ENCODE assay signal across 11 cellular contexts in genomic region chr17:2124391-2124790, GRCh38.
DNase-seq lines count a peak whose midpoint lies in the region; ATAC-seq, FAIRE-seq and TF ChIP-seq lines count a peak whose summit lies in the region.
"Had no signal": no experiment of that assay in that cellular context is flagged by ENCODE, and none has a peak within 500 bp of the region (broad histone marks: within the 10 kb centered on the region; RNA-seq: fewer than 3 reads in every experiment).

No MANE protein-coding gene starts in this region.

- CTCF ChIA-PET in HepG2 (lab: Yijun Ruan, JAX; ENCODE audit: low intra/inter-chr PET ratio, low total read pairs), result no interaction called here
- CTCF ChIA-PET in naive thymus-derived CD4-positive, alpha-beta T cell (lab: Charles Lee), result interaction anchor here (0.9 kb wide), 1 partner anchor 121 kb away, joined by 3 read pairs; no protein-coding TSS in a partner anchor

- H3K4me3 ChIP-seq in right lobe of liver (no peak overlapping the region), HepG2 (replicated peaks in 1 of 3; ENCODE audit: insufficient read depth in 1 of 3, low read depth in 2 of 3, low read length in 3 of 3) (no peak overlapping the region)
- H3K4me3 ChIP-seq in naive thymus-derived CD4-positive, alpha-beta T cell (ENCODE audit: low read length), result no peak overlapping the region

- in situ Hi-C loops in HepG2 (cut with HindIII; ENCODE audit: extremely low pct_ligation_motif_present, low pct_unique_long_range_greater_than_20kb), result no loop called here

- H3K4me3 Mint-ChIP-seq in naive thymus-derived CD4-positive, alpha-beta T cell, result peak overlapping the region in 4 of 10 donors; percentile 10 to 78 (median 60)
- no peak overlapping the region for H3K4me3 Mint-ChIP-seq in effector memory CD8-positive, alpha-beta T cell

- TF ChIP-seq EP300 in HepG2 (IDR thresholded peaks at IDR 0.05; ENCODE audit: low read depth in 2 of 2, low read length in 2 of 2), result no peak
- no peak for TF ChIP-seq EP300 in HepG2 (CRISPR knock-in tag; IDR thresholded peaks at IDR 0.05; ENCODE audit: borderline replicate concordance)

- TF ChIP-seq CTCF in right lobe of liver (IDR thresholded peaks at IDR 0.05) (no peak), HepG2 (CRISPR knock-in tag; IDR thresholded peaks at IDR 0.05) (no peak)

- WGBS in right lobe of liver (ENCODE audit: insufficient coverage, low coverage, low lambda C conversion rate, missing lambda C conversion rate), result 61% methylated on average over 5 of the region's 6 CpGs
- WGBS in HepG2 (ENCODE audit: low lambda C conversion rate), result 87% methylated on average over 5 of the region's 6 CpGs

- peaks cover 0 to 27% (median 3%) of the 10 kb centered on the region in 4 donors for H3K4me1 ChIP-seq in right lobe of liver
- peaks cover 16% of the 10 kb centered on the region for H3K4me1 ChIP-seq in HepG2 (ENCODE audit: insufficient read depth, low read length)
- H3K4me1 ChIP-seq in naive thymus-derived CD4-positive, alpha-beta T cell (ENCODE audit: control insufficient read depth in 2 of 2, insufficient read depth in 2 of 2, low read length in 2 of 2), result peaks cover 0 to 16% of the 10 kb centered on the region in 2 donors

- no peak overlapping the region for H3K4me2 ChIP-seq in HepG2 (ENCODE audit: low read depth, low read length)

- H3K36me3 ChIP-seq in right lobe of liver (no peaks in the 10 kb centered on the region), HepG2 (replicated peaks in 1 of 2; ENCODE audit: control insufficient read depth in 1 of 2, insufficient read depth in 2 of 2, low read length in 2 of 2) (peaks cover 2 to 17% of the 10 kb centered on the region in 2 experiments; a peak in 2 of 5 replicates)
- peaks cover 0 to 28% (median 0%) of the 10 kb centered on the region in 3 experiments for H3K36me3 ChIP-seq in naive thymus-derived CD4-positive, alpha-beta T cell (ENCODE audit: control insufficient read depth in 2 of 3, insufficient read depth in 3 of 3, low read length in 3 of 3)

- POLR2A ChIA-PET in HepG2 (lab: Yijun Ruan, JAX), result no interaction called here
- POLR2A ChIA-PET in naive thymus-derived CD4-positive, alpha-beta T cell (lab: Charles Lee), result no interaction called here

- TF ChIP-seq POLR2A in right lobe of liver (IDR thresholded peaks at IDR 0.05) (no peak), HepG2 (IDR thresholded peaks at IDR 0.05; ENCODE audit: insufficient read depth in 1 of 2, low read depth in 2 of 2, low read length in 2 of 2) (no peak)

- no peaks in the 10 kb centered on the region for H3K9me3 Mint-ChIP-seq in naive thymus-derived CD4-positive, alpha-beta T cell
- H3K9me3 Mint-ChIP-seq in effector memory CD8-positive, alpha-beta T cell, result no peaks in the 10 kb centered on the region
- H3K9me3 Mint-ChIP-seq: activated T-cell treated with anti-CD3 and anti-CD28 coated beads, Interleukin-2, amount 50 U/mL, for 72 hours had no signal

- H3K27me3 ChIP-seq in right lobe of liver (no peaks in the 10 kb centered on the region), HepG2 (ENCODE audit: control insufficient read depth in 1 of 2, insufficient read depth in 2 of 2, low read length in 2 of 2) (no peaks in the 10 kb centered on the region)
- no peaks in the 10 kb centered on the region for H3K27me3 ChIP-seq in naive thymus-derived CD4-positive, alpha-beta T cell (ENCODE audit: control insufficient read depth in 2 of 2, insufficient read depth in 2 of 2, low read length in 2 of 2)

- no peak for TF ChIP-seq RAD21 in HepG2 (CRISPR knock-in tag; IDR thresholded peaks at IDR 0.05)

- peak overlapping the region in 2 of 3 donors; percentile 63 to 80 for H3K27ac ChIP-seq in right lobe of liver
- no peak overlapping the region for H3K27ac ChIP-seq in HepG2 (ENCODE audit: extremely low read length, insufficient read depth, low read length)
- peak overlapping the region; percentile 62 for H3K27ac ChIP-seq in cingulate gyrus (ENCODE audit: low read depth, low read length)
- H3K27ac ChIP-seq in naive thymus-derived CD4-positive, alpha-beta T cell (ENCODE audit: low read depth, low read length), result no peak overlapping the region

- no peaks in the 10 kb centered on the region for H3K9me3 ChIP-seq in right lobe of liver
- no peaks in the 10 kb centered on the region for H3K9me3 ChIP-seq in HepG2 (ENCODE audit: low read length)
- no peaks in the 10 kb centered on the region for H3K9me3 ChIP-seq in naive thymus-derived CD4-positive, alpha-beta T cell (ENCODE audit: control insufficient read depth in 2 of 3, low read length in 3 of 3)

- no peaks in the 10 kb centered on the region for H4K20me1 ChIP-seq in HepG2 (ENCODE audit: insufficient read depth, low read length)

- H3K36me3 Mint-ChIP-seq in naive thymus-derived CD4-positive, alpha-beta T cell, result peaks cover 4 to 35% (median 12%) of the 10 kb centered on the region in 5 donors
- H3K36me3 Mint-ChIP-seq in effector memory CD8-positive, alpha-beta T cell (ENCODE audit: insufficient read depth), result peaks cover 6% of the 10 kb centered on the region

- no peak overlapping the region for H3K9ac ChIP-seq in HepG2 (ENCODE audit: insufficient read depth, low read depth, low read length)

- ATAC-seq in right lobe of liver (no peak), HepG2 (no peak), esophagus mucosa (no peak)
- ATAC-seq in naive thymus-derived CD4-positive, alpha-beta T cell, result no peak
- ATAC-seq in effector memory CD8-positive, alpha-beta T cell (replicated peaks), result no peak

- BruUV-seq in HepG2 (replicated peaks; lab: Mats Ljungman, UMichigan), result no TSS peak

- intact Hi-C loops in right lobe of liver (cut with DNase I), result no loop called here
- intact Hi-C loops in HepG2 (cut with micrococcal nuclease; ENCODE audit: unreplicated experiment), result no loop called here
- intact Hi-C loops in naive thymus-derived CD4-positive, alpha-beta T cell (cut with micrococcal nuclease), result no loop called here

- DNase-seq in right lobe of liver (no peak), HepG2 (ENCODE audit: low spot score) (no peak), GM19239 (ENCODE audit: insufficient read length, low spot score) (no peak), NCI-H2081 treated with DMSO at 0.1 percent for 48 hours (lab: John Stamatoyannopoulos, UW) (no peak)
- DNase-seq in naive thymus-derived CD4-positive, alpha-beta T cell, result no peak
- no peak for DNase-seq in effector memory CD8-positive, alpha-beta T cell
- DNase-seq: activated T-cell treated with anti-CD3 and anti-CD28 coated beads, Interleukin-2, amount 50 U/mL, for 72 hours; effector CD8-positive, alpha-beta T cell; NCI-H1417 had no signal

- no peak overlapping the region for H2AFZ ChIP-seq in HepG2 (ENCODE audit: low read length)

- no peak for FAIRE-seq in HepG2 (lab: Jason Lieb, UNC)
- FAIRE-seq in GM19239 (lab: Jason Lieb, UNC), result no peak

- no peaks in the 10 kb centered on the region for H3K27me3 Mint-ChIP-seq in naive thymus-derived CD4-positive, alpha-beta T cell
- no peaks in the 10 kb centered on the region for H3K27me3 Mint-ChIP-seq in effector memory CD8-positive, alpha-beta T cell

- H3K27ac Mint-ChIP-seq in naive thymus-derived CD4-positive, alpha-beta T cell, result peak overlapping the region in 8 of 9 donors; percentile 3 to 88 (median 52)
- H3K27ac Mint-ChIP-seq in effector memory CD8-positive, alpha-beta T cell, result no peak overlapping the region
- H3K27ac Mint-ChIP-seq: activated T-cell treated with anti-CD3 and anti-CD28 coated beads, Interleukin-2, amount 50 U/mL, for 72 hours had no signal

- H3K79me2 ChIP-seq in HepG2 (ENCODE audit: insufficient read depth, low read length), result no peaks in the 10 kb centered on the region

- peaks cover 13 to 28% (median 24%) of the 10 kb centered on the region in 7 donors for H3K4me1 Mint-ChIP-seq in naive thymus-derived CD4-positive, alpha-beta T cell
- peaks cover 10 to 17% of the 10 kb centered on the region in 2 donors for H3K4me1 Mint-ChIP-seq in effector memory CD8-positive, alpha-beta T cell (ENCODE audit: low read depth in 2 of 2)

TF ChIP-seq in HepG2, 621 proteins besides CTCF, POLR2A, EP300 and RAD21 (continues in another document):
- TF ChIP-seq ARID4A (CRISPR knock-in tag; IDR thresholded peaks at IDR 0.05; ENCODE audit: borderline replicate concordance) (no peak), JUND (CRISPR knock-in tag; IDR thresholded peaks at IDR 0.05) (no peak), ZMYM4 (CRISPR knock-in tag; IDR thresholded peaks at IDR 0.05) (no peak), NR2F1 (CRISPR knock-in tag; IDR thresholded peaks at IDR 0.05) (no peak), ZFP36L2 (CRISPR knock-in tag; IDR thresholded peaks at IDR 0.05) (no peak), ZNF230 (CRISPR knock-in tag; IDR thresholded peaks at IDR 0.05) (no peak), ZNF773 (CRISPR knock-in tag; IDR thresholded peaks at IDR 0.05; ENCODE audit: borderline replicate concordance) (no peak), ZNF761 (CRISPR knock-in tag; conservative IDR thresholded peaks at IDR 0.05) (no peak), KAT8 (CRISPR knock-in tag; IDR thresholded peaks at IDR 0.05) (no peak), CENPX (CRISPR knock-in tag; IDR thresholded peaks at IDR 0.05) (no peak)

Comparison
In these comparisons a context has a peak if more than half of its experiments do, and no peak if none do; other contexts are left out.
1. H3K27ac ChIP-seq: peak in right lobe of liver (2 of 3) and cingulate gyrus (single experiment); none in HepG2 (single experiment) and naive thymus-derived CD4-positive, alpha-beta T cell (single experiment).
2. H3K27ac Mint-ChIP-seq: peak in naive thymus-derived CD4-positive, alpha-beta T cell (8 of 9); none in effector memory CD8-positive, alpha-beta T cell (0 of 2).